9 cellular contexts compared by ENCODE assay signal in genomic region chr2:113084249-113085000, GRCh38. TPM values are rescaled to one million over a fixed set of nuclear protein-coding genes. Genes with fewer than 3 reads are reported as not detected.
DNase-seq lines count a peak whose midpoint lies in the region; TF ChIP-seq lines count a peak whose summit lies in the region.
"Had no signal": no experiment of that assay in that cellular context is flagged by ENCODE, and none has a peak within 500 bp of the region (broad histone marks: within the 10 kb centered on the region; RNA-seq: fewer than 3 reads in every experiment).

No MANE protein-coding gene starts in this region.

- CTCF ChIA-PET in GM10248 (lab: Yijun Ruan, JAX), result interaction anchor here (0.7 to 8.9 kb wide), 4 partner anchors 9 to 115 kb away, joined by 3 to 48 read pairs (median 4); no protein-coding TSS in a partner anchor

- TF ChIP-seq CTCF in GM10248 (IDR thresholded peaks at IDR 0.05; ENCODE audit: control extremely low read depth, extremely low read depth, low read depth, missing control alignments), result peak; percentile 43
- peak; percentile 40 for TF ChIP-seq CTCF in fibroblast of villous mesenchyme (IDR thresholded peaks at IDR 0.05; ENCODE audit: insufficient read depth, low read depth, low read length)

- POLR2A ChIA-PET in GM10248 (lab: Yijun Ruan, JAX), result no interaction called here

- DNase-seq in ACHN (peak; percentile 20), GM10248 (ENCODE audit: extremely low spot score) (no peak), RPMI7951 (ENCODE audit: low read depth) (peak; percentile 17), fibroblast of villous mesenchyme (ENCODE audit: low read depth) (no peak), glomerular visceral epithelial cell (ENCODE audit: extremely low spot score) (no peak), NCI-H2227 treated with DMSO at 0.1 percent for 48 hours (lab: John Stamatoyannopoulos, UW) (no peak), NCI-H1105 treated with DMSO at 0.1 percent for 48 hours (lab: John Stamatoyannopoulos, UW) (no peak), NCI-H1092 treated with DMSO at 0.1 percent for 48 hours (lab: John Stamatoyannopoulos, UW) (no peak)

- no peak overlapping the region for H3K4me3 ChIP-seq in fibroblast of villous mesenchyme (ENCODE audit: low read depth, low read length)
- H3K4me3 ChIP-seq: gastroesophageal sphincter had no signal

- in situ Hi-C loops in ACHN (cut with HindIII; ENCODE audit: low pct_ligation_motif_present, low pct_unique_long_range_greater_than_20kb, low sequenced_read_pairs), result no loop called here

RNA-seq across cellular contexts. Expression of gene IL1F10, which starts 16.7 kb away (rescaled TPM):
- total RNA-seq in RPMI7951 (2014; rRNA removed; shearing (Covaris generic)), result not detected in 2 replicates
- total RNA-seq in fibroblast of villous mesenchyme, result not detected in 2 replicates
- total RNA-seq: gastroesophageal sphincter had no signal

RNA-seq across cellular contexts. Expression of gene IL36RN, which starts 25.4 kb away (rescaled TPM):
- not detected in 2 replicates for total RNA-seq in RPMI7951 (2014; rRNA removed; shearing (Covaris generic))
- not detected in 2 replicates for total RNA-seq in fibroblast of villous mesenchyme

RNA-seq across cellular contexts. Expression of gene IL36B, which starts 31.8 kb away (rescaled TPM):
- not detected in 2 replicates for total RNA-seq in RPMI7951 (2014; rRNA removed; shearing (Covaris generic))
- not detected in 2 replicates for total RNA-seq in fibroblast of villous mesenchyme
- total RNA-seq: gastroesophageal sphincter had no signal

RNA-seq across cellular contexts. Expression of gene IL1RN, which starts 43.0 kb away (rescaled TPM):
- total RNA-seq in RPMI7951 (2014; rRNA removed; shearing (Covaris generic)), result 0.48 TPM in 1 of 2 replicates, not detected in the other
- not detected in 2 replicates for total RNA-seq in fibroblast of villous mesenchyme

Comparison
In these comparisons a context has a peak if more than half of its experiments do, and no peak if none do; other contexts are left out.
1. DNase-seq: peak in ACHN (single experiment) and RPMI7951 (single experiment); none in GM10248 (single experiment), fibroblast of villous mesenchyme (single experiment), glomerular visceral epithelial cell (single experiment), NCI-H2227 treated with DMSO at 0.1 percent for 48 hours (single experiment), NCI-H1105 treated with DMSO at 0.1 percent for 48 hours (single experiment) and NCI-H1092 treated with DMSO at 0.1 percent for 48 hours (single experiment).